Comparison of ENCODE assay signal across 23 cellular contexts in the genomic region with DNA sequence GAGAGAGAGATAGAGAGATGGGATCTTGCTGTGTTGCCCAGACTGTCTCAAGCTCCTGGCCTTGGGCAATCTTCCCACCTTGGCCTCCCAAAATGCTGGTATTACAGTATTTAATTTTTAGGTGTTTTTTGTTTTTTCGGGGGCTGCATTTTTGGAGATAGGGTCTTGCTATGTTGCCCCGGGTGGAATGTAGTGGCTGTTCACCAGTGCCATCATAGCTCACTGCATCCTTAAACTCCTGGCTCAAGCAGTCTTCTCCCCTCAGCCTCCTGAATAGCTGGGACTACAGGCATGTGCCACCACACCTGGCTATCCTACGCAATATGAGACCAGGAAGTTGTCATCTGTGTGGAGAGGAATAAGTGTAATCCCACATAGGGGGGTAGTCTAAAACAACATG.
"Had no signal": no experiment of that assay in that cellular context is flagged by ENCODE, and none has a peak within 500 bp of the region (broad histone marks: within the 10 kb centered on the region; RNA-seq: fewer than 3 reads in every experiment).

No MANE protein-coding gene starts in this region.

- H3K36me3 Mint-ChIP-seq: natural killer cell treated with Interleukin-12 subunit alpha and Interleukin-12 subunit beta and Interleukin-15 and Interleukin-18, amount 100 ng/mL, for 72 hours had no signal

- ATAC-seq: gastroesophageal sphincter; left cardiac atrium; lower lobe of right lung; natural killer cell treated with Interleukin-12 subunit alpha and Interleukin-12 subunit beta and Interleukin-15 and Interleukin-18, amount 100 ng/mL, for 72 hours; stimulated activated naive CD8-positive, alpha-beta T cell treated with anti-CD3 and anti-CD28 coated beads, Interleukin-15, Interleukin-2, amounts not matched to agents 100 U/mL and 50 U/mL, for 24 hours had no signal

- H3K4me3 Mint-ChIP-seq: immature natural killer cell; natural killer cell treated with Interleukin-12 subunit alpha and Interleukin-12 subunit beta and Interleukin-15 and Interleukin-18, amount 100 ng/mL, for 72 hours; neural progenitor cell had no signal

- H3K4me1 Mint-ChIP-seq: immature natural killer cell, neural progenitor cell had no signal

- H3K27ac Mint-ChIP-seq: immature natural killer cell; natural killer cell treated with Interleukin-12 subunit alpha and Interleukin-12 subunit beta and Interleukin-15 and Interleukin-18, amount 100 ng/mL, for 72 hours; neural progenitor cell had no signal

- H3K27me3 Mint-ChIP-seq: natural killer cell treated with Interleukin-12 subunit alpha and Interleukin-12 subunit beta and Interleukin-15 and Interleukin-18, amount 100 ng/mL, for 72 hours had no signal

- DNase-seq: cortex of kidney; esophagus squamous epithelium; foreskin fibroblast; glutamatergic neuron; immature natural killer cell; left cardiac atrium; left ventricle myocardium inferior; lower lobe of right lung; mesenchymal stem cell; midbrain; nucleus accumbens; small intestine; stimulated activated CD4-positive, alpha-beta T cell treated with anti-CD3 and anti-CD28 coated beads, Interleukin-2, amount 100 ng/mL, for 48 hours; stimulated activated naive CD8-positive, alpha-beta T cell treated with anti-CD3 and anti-CD28 coated beads, Interleukin-15, Interleukin-2, amounts not matched to agents 100 U/mL and 50 U/mL, for 24 hours; tibial artery; upper lobe of left lung; uterus had no signal

- H3K9me3 Mint-ChIP-seq: immature natural killer cell; natural killer cell treated with Interleukin-12 subunit alpha and Interleukin-12 subunit beta and Interleukin-15 and Interleukin-18, amount 100 ng/mL, for 72 hours; neural progenitor cell had no signal

- H3K9me3 ChIP-seq: esophagus squamous epithelium, gastroesophageal sphincter, left ventricle myocardium inferior, lower lobe of right lung, ovary, right atrium auricular region, suprapubic skin, tibial artery, upper lobe of left lung, uterus had no signal
